In genomic region chr2:177250461-177250860, GRCh38 we compare ENCODE assay signal across 1 cellular context.
A peak's percentile ranks its signal among the peaks of the same experiment; 100 is the strongest.
TF ChIP-seq lines count a peak whose summit lies in the region.

No MANE protein-coding gene starts in this region.

TF ChIP-seq in K562, 482 proteins besides CTCF, POLR2A, EP300 and RAD21 (continued from another document and continues in another):
- TF ChIP-seq ZNF398 (CRISPR knock-in tag; IDR thresholded peaks at IDR 0.05) = no peak
- no peak for TF ChIP-seq GATAD2B (IDR thresholded peaks at IDR 0.05; ENCODE audit: borderline replicate concordance)
- no peak for TF ChIP-seq RBM22 (IDR thresholded peaks at IDR 0.05; ENCODE audit: low read depth, low read length, poor library complexity, severe bottlenecking)
- TF ChIP-seq HDAC2 (IDR thresholded peaks at IDR 0.05) = 0 out of 2 replicates have a peak, but pooled peaks have one; percentile 36
- no peak for TF ChIP-seq GTF2A2 (tag; IDR thresholded peaks at IDR 0.05)
- no peak for TF ChIP-seq HDAC1 (IDR thresholded peaks at IDR 0.05)
- no peak for TF ChIP-seq SRSF9 (IDR thresholded peaks at IDR 0.05; ENCODE audit: borderline replicate concordance, low read depth, low read length)
- TF ChIP-seq MBD2 (IDR thresholded peaks at IDR 0.05; ENCODE audit: borderline replicate concordance, low read depth) = no peak
- TF ChIP-seq TCF3 (CRISPR knock-in tag; IDR thresholded peaks at IDR 0.05) = peak; percentile 55; the same call in 1 of the 2 replicates
- TF ChIP-seq VEZF1 (CRISPR knock-in tag; IDR thresholded peaks at IDR 0.05) = no peak
- TF ChIP-seq DEAF1 (CRISPR knock-in tag; IDR thresholded peaks at IDR 0.05) = no peak
- no peak for TF ChIP-seq CREB5 (CRISPR knock-in tag; IDR thresholded peaks at IDR 0.05)
- no peak for TF ChIP-seq ZBTB1 (CRISPR knock-in tag; IDR thresholded peaks at IDR 0.05; ENCODE audit: borderline replicate concordance, low read depth)
- TF ChIP-seq KDM5B (IDR thresholded peaks at IDR 0.05; ENCODE audit: insufficient replicate concordance, low read depth, low read length) = no peak
- no peak for TF ChIP-seq XRCC3 (IDR thresholded peaks at IDR 0.05)
- TF ChIP-seq SOX6 (IDR thresholded peaks at IDR 0.05) = no peak
- no peak for TF ChIP-seq ZHX1 (conservative IDR thresholded peaks at IDR 0.05; ENCODE audit: low read length)
- TF ChIP-seq MNT (conservative IDR thresholded peaks at IDR 0.05) = no peak
- TF ChIP-seq TAF1 (IDR thresholded peaks at IDR 0.05; ENCODE audit: control insufficient read depth, extremely low read depth, insufficient read depth, low read length, severe bottlenecking) = no peak
- no peak for TF ChIP-seq NR2C1 (IDR thresholded peaks at IDR 0.05)
- TF ChIP-seq NR2C1 (tag; IDR thresholded peaks at IDR 0.05) = 0 out of 2 replicates have a peak, but pooled peaks have one; percentile 33
- 0 out of 2 replicates have a peak, but pooled peaks have one; percentile 16 for TF ChIP-seq ZBTB9 (CRISPR knock-in tag; IDR thresholded peaks at IDR 0.05)
- no peak for TF ChIP-seq EHMT2 (IDR thresholded peaks at IDR 0.05)
- no peak for TF ChIP-seq SAFB2 (IDR thresholded peaks at IDR 0.05; ENCODE audit: borderline replicate concordance, low read depth, low read length, severe bottlenecking)
- no peak for TF ChIP-seq NONO (IDR thresholded peaks at IDR 0.05; ENCODE audit: low read depth in 2 of 2, low read length in 1 of 2)
- TF ChIP-seq MEIS2 (IDR thresholded peaks at IDR 0.05; ENCODE audit: partially characterized antibody) = peak; percentile 23
- TF ChIP-seq CBFA2T3 (IDR thresholded peaks at IDR 0.05) = peak; percentile 62
- no peak for TF ChIP-seq PCBP2 (IDR thresholded peaks at IDR 0.05; ENCODE audit: low read depth, low read length, poor library complexity, severe bottlenecking)
- no peak for TF ChIP-seq ZNF717 (CRISPR knock-in tag; IDR thresholded peaks at IDR 0.05)
- TF ChIP-seq ELF4 (CRISPR knock-in tag; IDR thresholded peaks at IDR 0.05) = no peak
- no peak for TF ChIP-seq ZBED1 (IDR thresholded peaks at IDR 0.05)
- TF ChIP-seq THRB (CRISPR knock-in tag; conservative IDR thresholded peaks at IDR 0.05) = no peak
- TF ChIP-seq SIN3B (IDR thresholded peaks at IDR 0.05; ENCODE audit: low read depth) = no peak
- TF ChIP-seq KAT7 (CRISPR knock-in tag; IDR thresholded peaks at IDR 0.05; ENCODE audit: borderline replicate concordance) = no peak
- no peak for TF ChIP-seq CEBPZ (IDR thresholded peaks at IDR 0.05; ENCODE audit: borderline replicate concordance, low read depth, low read length)
- TF ChIP-seq RERE (CRISPR knock-in tag; IDR thresholded peaks at IDR 0.05; ENCODE audit: borderline replicate concordance) = no peak
- TF ChIP-seq ZSCAN29 (IDR thresholded peaks at IDR 0.05) = no peak
